In the genomic region with DNA sequence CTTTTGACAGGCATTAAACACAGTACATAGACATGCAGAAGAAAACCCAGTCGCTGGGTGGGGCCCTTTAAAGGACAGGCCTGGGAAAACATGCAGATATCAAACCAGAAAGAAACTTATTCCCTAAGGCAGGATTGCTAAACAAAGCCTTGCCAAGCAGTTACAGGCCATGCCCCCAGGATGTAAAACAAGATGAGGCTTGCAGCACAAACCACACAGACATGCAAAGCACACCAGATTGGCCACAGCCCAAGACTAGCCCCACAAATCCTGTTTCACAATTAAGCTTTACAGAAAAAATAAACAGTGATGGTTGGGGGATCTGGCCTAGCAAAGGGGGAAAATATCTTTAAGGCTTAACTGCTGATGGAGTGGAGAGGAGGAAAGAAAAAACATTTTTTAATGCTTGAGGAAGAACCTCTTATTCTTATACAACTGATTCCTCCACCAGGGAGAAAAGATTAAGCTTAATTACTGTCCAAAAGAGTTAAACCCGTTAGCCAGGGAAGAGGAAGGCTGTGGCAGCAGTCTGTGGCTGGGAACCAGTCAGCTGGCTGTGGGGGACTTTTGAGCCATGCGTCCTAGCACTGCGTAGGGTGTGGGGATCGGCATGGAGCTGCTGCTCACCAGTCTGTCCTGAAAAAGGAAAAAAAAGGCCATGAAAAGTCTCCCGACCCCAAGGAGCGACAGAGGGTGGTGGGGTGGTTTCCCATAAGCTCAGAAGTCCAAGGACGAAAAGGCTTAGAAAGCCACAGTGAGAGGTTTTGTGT, we compare ENCODE assay signal across 9 cellular contexts. TPM values are rescaled to one million over a fixed set of nuclear protein-coding genes. Genes with fewer than 3 reads are reported as not detected.
DNase-seq lines count a peak whose midpoint lies in the region; ATAC-seq, FAIRE-seq and TF ChIP-seq lines count a peak whose summit lies in the region.
"Had no signal": no experiment of that assay in that cellular context is flagged by ENCODE, and none has a peak within 500 bp of the region (broad histone marks: within the 10 kb centered on the region; RNA-seq: fewer than 3 reads in every experiment).

No MANE protein-coding gene starts in this region.

- no peak for TF ChIP-seq POLR2A in GM12891 (IDR thresholded peaks at IDR 0.05; ENCODE audit: low read depth, low read length)

- TF ChIP-seq CTCF in RWPE2 (IDR thresholded peaks at IDR 0.05; ENCODE audit: poor library complexity, severe bottlenecking), result peak; percentile 24

- DNase-seq in GM12891 (ENCODE audit: insufficient read length, low spot score) (no peak), RWPE2 (ENCODE audit: low spot score) (peak; percentile 78), left kidney (ENCODE audit: low read depth, low spot score) (peak; percentile 9), pons (ENCODE audit: low spot score) (no peak), SIG-M5 treated with dmso at 0.1 percent for 504 hours (lab: John Stamatoyannopoulos, UW; ENCODE audit: unreplicated experiment) (no peak)

- ATAC-seq in HG02798 (IDR thresholded peaks at IDR 0.05; ENCODE audit: poor library complexity, unreplicated experiment) (peak; percentile 48), RWPE2 (ENCODE audit: low read depth) (peak; percentile 88), HG02938 (IDR thresholded peaks at IDR 0.05; ENCODE audit: unreplicated experiment) (no peak), esophagus mucosa (no peak)
- ATAC-seq: Panc1 had no signal

- H3K9me3 ChIP-seq in RWPE2 (ENCODE audit: severe bottlenecking), result no peaks in the 10 kb centered on the region

- FAIRE-seq in GM12891 (lab: Jason Lieb, UNC), result peak; percentile 60

- H3K27ac ChIP-seq in RWPE2 (ENCODE audit: poor library complexity, severe bottlenecking), result no peak overlapping the region

- no peaks in the 10 kb centered on the region for H3K27me3 ChIP-seq in RWPE2 (ENCODE audit: insufficient read depth, poor library complexity, severe bottlenecking)

- H3K4me1 ChIP-seq in RWPE2 (ENCODE audit: insufficient read depth, poor library complexity, severe bottlenecking), result peaks cover 15% of the 10 kb centered on the region

- H3K36me3 ChIP-seq in RWPE2 (ENCODE audit: low read depth), result no peaks in the 10 kb centered on the region

- no peak overlapping the region for H3K4me3 ChIP-seq in RWPE2 (ENCODE audit: severe bottlenecking)

TF ChIP-seq in GM12891, 5 proteins besides CTCF, POLR2A, EP300 and RAD21:
- TF ChIP-seq POLR2AphosphoS5 (IDR thresholded peaks at IDR 0.05; ENCODE audit: low read depth, low read length), result no peak
- TF ChIP-seq TAF1 (IDR thresholded peaks at IDR 0.05; ENCODE audit: low read depth, low read length), result no peak
- no peak for TF ChIP-seq POU2F2 (IDR thresholded peaks at IDR 0.05; ENCODE audit: low read depth, low read length)
- TF ChIP-seq SPI1 (IDR thresholded peaks at IDR 0.05; ENCODE audit: low read depth, low read length), result no peak
- TF ChIP-seq PAX5 (IDR thresholded peaks at IDR 0.05; ENCODE audit: insufficient read depth, low read length, severe bottlenecking), result no peak
TF ChIP-seq in GM12891: peak in this region for 0.

RNA-seq across cellular contexts. Expression of gene COL19A1, which starts 28.4 kb away (rescaled TPM):
- polyA plus RNA-seq in GM12891 (2012; ENCODE audit: low read depth, missing spikeins), result 1.2 TPM
- 0.04 TPM for total RNA-seq in esophagus mucosa

Comparison
In these comparisons a context has a peak if more than half of its experiments do, and no peak if none do; other contexts are left out.
1. DNase-seq: peak in RWPE2 (single experiment) and left kidney (single experiment); none in GM12891 (single experiment), pons (single experiment) and SIG-M5 treated with dmso at 0.1 percent for 504 hours (single experiment).
2. ATAC-seq: peak in HG02798 (single experiment) and RWPE2 (single experiment); none in HG02938 (single experiment) and esophagus mucosa (single experiment).